In the genomic region with DNA sequence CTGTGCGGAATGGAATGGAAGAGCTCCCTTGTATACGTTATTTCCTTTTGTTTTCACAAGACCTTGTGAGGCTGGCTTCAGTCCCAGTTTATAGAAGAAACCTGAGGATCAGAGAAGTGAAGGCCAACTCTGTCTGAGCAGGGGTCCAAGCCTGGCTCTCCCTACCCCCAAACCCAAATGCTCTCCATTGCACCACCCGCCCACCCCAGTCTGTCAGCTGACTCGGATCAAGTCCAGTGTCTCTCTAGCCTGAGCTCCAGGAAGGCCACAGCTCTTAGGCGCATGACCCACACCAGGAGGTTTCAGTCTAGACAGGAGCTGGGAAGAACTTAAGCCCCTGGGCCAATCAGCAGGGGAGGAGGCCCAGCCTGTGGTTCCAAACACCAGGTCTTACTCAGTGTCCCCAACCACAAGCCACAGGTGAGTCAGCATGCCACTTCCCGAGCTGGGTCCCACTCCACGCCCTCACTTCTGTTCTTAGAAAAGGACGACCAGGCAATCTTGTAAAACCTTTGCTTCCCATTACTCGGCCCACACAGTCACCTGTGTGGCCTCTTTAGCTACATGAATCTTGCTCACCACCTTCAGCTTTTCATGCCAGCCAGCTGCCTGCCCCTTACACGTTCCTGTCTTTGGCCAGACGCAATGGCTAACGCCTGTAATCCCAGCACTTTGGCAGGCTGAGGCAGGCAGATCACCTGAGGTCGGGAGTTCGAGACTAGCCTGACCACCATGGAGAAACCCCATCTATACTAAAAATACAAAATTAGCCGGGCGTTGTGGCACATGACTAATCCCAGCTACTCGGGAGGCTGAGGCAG, we compare ENCODE assay signal across 8 cellular contexts. TPM values are rescaled to one million over a fixed set of nuclear protein-coding genes. Genes with fewer than 3 reads are reported as not detected.
A peak's percentile ranks its signal among the peaks of the same experiment; 100 is the strongest.
DNase-seq lines count a peak whose midpoint lies in the region; ATAC-seq and TF ChIP-seq lines count a peak whose summit lies in the region.

No MANE protein-coding gene starts in this region.

- H3K27ac ChIP-seq in CD4-positive, CD25-positive, alpha-beta regulatory T cell (ENCODE audit: insufficient read depth, low read length, poor library complexity, severe bottlenecking) = peak overlapping the region; percentile 73
- H3K27ac ChIP-seq in fibroblast of lung (ENCODE audit: insufficient read depth, low read length) = no peak overlapping the region

- H3K9me3 ChIP-seq in CD4-positive, CD25-positive, alpha-beta regulatory T cell (ENCODE audit: control insufficient read depth in 2 of 2, low read length in 2 of 2) = no peaks in the 10 kb centered on the region
- H3K9me3 ChIP-seq in fibroblast of lung (ENCODE audit: control insufficient read depth, insufficient read depth, low read depth, low read length) = no peaks in the 10 kb centered on the region

- H3K4me1 Mint-ChIP-seq in CD4-positive, CD25-positive, alpha-beta regulatory T cell = peaks cover 5 to 96% (median 62%) of the 10 kb centered on the region in 4 donors

- H4K20me1 ChIP-seq in fibroblast of lung (ENCODE audit: control insufficient read depth, extremely low read depth, insufficient read depth, low read length) = no peaks in the 10 kb centered on the region

- H3K27ac Mint-ChIP-seq in CD4-positive, CD25-positive, alpha-beta regulatory T cell = peak overlapping the region; percentile 88 to 93 (median 91)

- TF ChIP-seq POLR2A in NB4 (IDR thresholded peaks at IDR 0.05; ENCODE audit: extremely low read depth, insufficient read length) = no peak

- peak overlapping the region; percentile 8 for H3K4me2 ChIP-seq in fibroblast of lung (ENCODE audit: extremely low read depth, insufficient read depth, low read length)

- peaks cover 77% of the 10 kb centered on the region for H3K4me1 ChIP-seq in CD4-positive, CD25-positive, alpha-beta regulatory T cell (ENCODE audit: control insufficient read depth, insufficient read depth, low read length, poor library complexity, severe bottlenecking)
- peaks cover 7% of the 10 kb centered on the region for H3K4me1 ChIP-seq in fibroblast of lung (ENCODE audit: control insufficient read depth, extremely low read depth, insufficient read depth, low read length)

- H3K9me3 Mint-ChIP-seq in CD4-positive, CD25-positive, alpha-beta regulatory T cell = no peaks in the 10 kb centered on the region

- no peaks in the 10 kb centered on the region for H3K36me3 Mint-ChIP-seq in CD4-positive, CD25-positive, alpha-beta regulatory T cell

- peak; percentile 54 to 94 (median 63) for DNase-seq in CD4-positive, CD25-positive, alpha-beta regulatory T cell
- DNase-seq in NB4 (ENCODE audit: low read depth) = peak; percentile 97
- peak; percentile 93 for DNase-seq in activated CD8-positive, alpha-beta memory T cell treated with anti-CD3 and anti-CD28 coated beads, Interleukin-2, amount 50 U/mL, for 4 hours
- DNase-seq in fibroblast of lung (ENCODE audit: low read depth in 2 of 2) = peak; percentile 51 to 99
- peak; percentile 91 to 97 (median 94) for DNase-seq in stimulated activated CD4-positive, alpha-beta T cell treated with anti-CD3 and anti-CD28 coated beads, Interleukin-12 subunit alpha, Interleukin-12 subunit beta, amount 100 ng/mL, for 48 hours (ENCODE audit: low read depth in 2 of 3, low spot score in 1 of 3)
- DNase-seq in cortex of kidney (lab: John Stamatoyannopoulos, UW) = no peak
- no peak for DNase-seq in DMS 273 (lab: John Stamatoyannopoulos, UW; ENCODE audit: unreplicated experiment)

- no peaks in the 10 kb centered on the region for H3K79me2 ChIP-seq in fibroblast of lung (ENCODE audit: control insufficient read depth, insufficient read depth, low read length)

- no peak overlapping the region for H2AFZ ChIP-seq in fibroblast of lung (ENCODE audit: low read length)

- no peaks in the 10 kb centered on the region for H3K36me3 ChIP-seq in CD4-positive, CD25-positive, alpha-beta regulatory T cell (ENCODE audit: control insufficient read depth, insufficient read depth, low read length)
- peaks cover 2% of the 10 kb centered on the region for H3K36me3 ChIP-seq in fibroblast of lung (ENCODE audit: control insufficient read depth, insufficient read depth, low read length)

- H3K27me3 ChIP-seq in CD4-positive, CD25-positive, alpha-beta regulatory T cell (ENCODE audit: control insufficient read depth, insufficient read depth, low read length) = no peaks in the 10 kb centered on the region
- no peaks in the 10 kb centered on the region for H3K27me3 ChIP-seq in fibroblast of lung (ENCODE audit: control insufficient read depth, insufficient read depth, low read length)

- ATAC-seq in CD4-positive, CD25-positive, alpha-beta regulatory T cell (ENCODE audit: low read depth in 2 of 2) = peak; percentile 83
- peak; percentile 64 for ATAC-seq in GM21825 (IDR thresholded peaks at IDR 0.05; ENCODE audit: unreplicated experiment)

- H3K9ac ChIP-seq in fibroblast of lung (ENCODE audit: insufficient read depth, low read length) = no peak overlapping the region

- H3K4me3 Mint-ChIP-seq in CD4-positive, CD25-positive, alpha-beta regulatory T cell = peak overlapping the region; percentile 73 to 88 (median 84)

- H3K4me3 ChIP-seq in CD4-positive, CD25-positive, alpha-beta regulatory T cell (ENCODE audit: low read depth, low read length) = peak overlapping the region; percentile 45
- H3K4me3 ChIP-seq in NB4 (ENCODE audit: low read depth, low read length) (no peak overlapping the region), fibroblast of lung (replicated peaks in 1 of 4; ENCODE audit: control extremely low read depth in 1 of 4, insufficient read depth in 1 of 4, low read depth in 3 of 4, low read length in 4 of 4) (no peak overlapping the region)

- no peaks in the 10 kb centered on the region for H3K27me3 Mint-ChIP-seq in CD4-positive, CD25-positive, alpha-beta regulatory T cell

- no peak for TF ChIP-seq CTCF in NB4 (IDR thresholded peaks at IDR 0.05; ENCODE audit: low read depth, low read length)
- no peak for TF ChIP-seq CTCF in fibroblast of lung (conservative IDR thresholded peaks at IDR 0.05 in 1 of 2, IDR thresholded peaks at IDR 0.05 in 1 of 2; ENCODE audit: low read depth in 1 of 2, low read length in 2 of 2)

RNA-seq across cellular contexts. Expression of a gene that starts 27.8 kb away (rescaled TPM):
- 8.2 TPM for total RNA-seq in CD4-positive, CD25-positive, alpha-beta regulatory T cell
- 1 to 10 TPM; 5.1 to 8.8 (median 7.7) TPM for polyA plus RNA-seq in CD4-positive, CD25-positive, alpha-beta regulatory T cell
- total RNA-seq in fibroblast of lung = 57.5 and 73.7 TPM in 2 replicates
- polyA plus RNA-seq in fibroblast of lung = 34.8 and 36.8 TPM in 2 replicates
- polyA plus RNA-seq in fibroblast of lung (2012) = 24.8 and 31.4 TPM in 2 replicates
- polyA minus RNA-seq in fibroblast of lung (ENCODE audit: low replicate concordance) = 75.7 and 207 TPM in 2 replicates

RNA-seq across cellular contexts. Expression of a gene that starts 30.2 kb away (rescaled TPM):
- total RNA-seq in CD4-positive, CD25-positive, alpha-beta regulatory T cell = 48.2 TPM
- 100 to 1,000 TPM; 157 to 242 (median 168) TPM for polyA plus RNA-seq in CD4-positive, CD25-positive, alpha-beta regulatory T cell
- total RNA-seq in fibroblast of lung = 38.8 and 41.9 TPM in 2 replicates
- 70.9 and 82.8 TPM in 2 replicates for polyA plus RNA-seq in fibroblast of lung
- 70.3 and 72.2 TPM in 2 replicates for polyA plus RNA-seq in fibroblast of lung (2012)
- polyA minus RNA-seq in fibroblast of lung (ENCODE audit: low replicate concordance) = 11.3 and 28.6 TPM in 2 replicates

RNA-seq across cellular contexts. Expression of a gene that starts 44.1 kb away (rescaled TPM):
- total RNA-seq in CD4-positive, CD25-positive, alpha-beta regulatory T cell = 3.2 TPM
- polyA plus RNA-seq in CD4-positive, CD25-positive, alpha-beta regulatory T cell = 1 to 10 TPM in 2 of 4 donors, under 1 TPM in 2; 0.26 to 1.7 (median 0.96) TPM
- 1.5 and 2.3 TPM in 2 replicates for total RNA-seq in fibroblast of lung
- polyA plus RNA-seq in fibroblast of lung = 0.87 and 0.99 TPM in 2 replicates
- 0.99 and 2.2 TPM in 2 replicates for polyA plus RNA-seq in fibroblast of lung (2012)
- 1.1 TPM in 1 of 2 replicates, not detected in the other for polyA minus RNA-seq in fibroblast of lung (ENCODE audit: low replicate concordance)

RNA-seq across cellular contexts. Expression of a gene that starts 57.1 kb away (rescaled TPM):
- total RNA-seq in CD4-positive, CD25-positive, alpha-beta regulatory T cell = 0.49 TPM
- not detected for polyA plus RNA-seq in CD4-positive, CD25-positive, alpha-beta regulatory T cell
- not detected in 2 replicates for total RNA-seq in fibroblast of lung
- polyA plus RNA-seq in fibroblast of lung = not detected in 2 replicates
- not detected in 2 replicates for polyA plus RNA-seq in fibroblast of lung (2012)
- polyA minus RNA-seq in fibroblast of lung (ENCODE audit: low replicate concordance) = not detected in 2 replicates

Comparison
In these comparisons a context has a peak if more than half of its experiments do, and no peak if none do; other contexts are left out.
1. DNase-seq: peak in CD4-positive, CD25-positive, alpha-beta regulatory T cell (3 of 3), NB4 (single experiment), activated CD8-positive, alpha-beta memory T cell treated with anti-CD3 and anti-CD28 coated beads, Interleukin-2, amount 50 U/mL, for 4 hours (single experiment), fibroblast of lung (2 of 2) and stimulated activated CD4-positive, alpha-beta T cell treated with anti-CD3 and anti-CD28 coated beads, Interleukin-12 subunit alpha, Interleukin-12 subunit beta, amount 100 ng/mL, for 48 hours (3 of 3); none in cortex of kidney (single experiment) and DMS 273 (single experiment).